ENCODE assay signal across 27 cellular contexts in genomic region chr21:32739946-32740345, GRCh38.
"Had no signal": no experiment of that assay in that cellular context is flagged by ENCODE, and none has a peak within 500 bp of the region (broad histone marks: within the 10 kb centered on the region; RNA-seq: fewer than 3 reads in every experiment).

No MANE protein-coding gene starts in this region.

- H3K4me1 Mint-ChIP-seq: nephron, neural crest cell had no signal

- DNase-seq: hypothalamus; islet precursor cell; left ventricle myocardium inferior; midbrain; mucosa of descending colon; naive thymus-derived CD4-positive, alpha-beta T cell; nucleus accumbens; pancreas; posterior cingulate gyrus; retina; right cardiac atrium; spleen; stimulated activated CD4-positive, alpha-beta T cell treated with anti-CD3 and anti-CD28 coated beads, Interleukin-4, amount 100 ng/mL, for 24 hours; stimulated activated naive CD4-positive, alpha-beta T cell; tibial artery; uterus had no signal

- H3K4me1 ChIP-seq: left ventricle myocardium inferior, pancreas, prostate gland, spleen, suprapubic skin, tibial artery, uterus had no signal

- H3K27ac Mint-ChIP-seq: nephron; stimulated activated effector memory CD8-positive, alpha-beta T cell treated with anti-CD3 and anti-CD28 coated beads, Interleukin-12 subunit alpha, Interleukin-12 subunit beta, amount 100 ng/mL, for 72 hours; stimulated activated naive CD8-positive, alpha-beta T cell treated with anti-CD3 and anti-CD28 coated beads, Interleukin-15, Interleukin-2, amounts not matched to agents 100 ng/mL and 50 ng/mL, for 24 hours had no signal

- H3K27me3 Mint-ChIP-seq: naive thymus-derived CD4-positive, alpha-beta T cell; stimulated activated naive CD8-positive, alpha-beta T cell treated with anti-CD3 and anti-CD28 coated beads, Interleukin-15, Interleukin-2, amounts not matched to agents 100 ng/mL and 50 ng/mL, for 24 hours; type B pancreatic cell had no signal

- H3K4me3 Mint-ChIP-seq: naive thymus-derived CD4-positive, alpha-beta T cell; nephron; neural crest cell; stimulated activated effector memory CD8-positive, alpha-beta T cell treated with anti-CD3 and anti-CD28 coated beads, Interleukin-12 subunit alpha, Interleukin-12 subunit beta, amount 100 ng/mL, for 72 hours; stimulated activated naive CD8-positive, alpha-beta T cell treated with anti-CD3 and anti-CD28 coated beads, Interleukin-15, Interleukin-2, amounts not matched to agents 100 ng/mL and 50 ng/mL, for 24 hours; type B pancreatic cell had no signal

- H3K9me3 ChIP-seq: left ventricle myocardium inferior, mucosa of descending colon, pancreas, prostate gland, spleen, suprapubic skin, thoracic aorta, tibial artery, uterus had no signal

- H3K27ac ChIP-seq: left ventricle myocardium inferior, pancreas, prostate gland, skin epidermis, spleen, suprapubic skin, thoracic aorta, tibial artery, uterus had no signal

- ATAC-seq: mucosa of descending colon; naive thymus-derived CD4-positive, alpha-beta T cell; pancreas; right cardiac atrium; sciatic nerve; stimulated activated effector memory CD8-positive, alpha-beta T cell treated with anti-CD3 and anti-CD28 coated beads, Interleukin-12 subunit alpha, Interleukin-12 subunit beta, amount 100 ng/mL, for 72 hours had no signal

- H3K4me3 ChIP-seq: left ventricle myocardium inferior, lung, mucosa of descending colon, pancreas, prostate gland, skin epidermis, spleen, suprapubic skin, thoracic aorta, tibial artery, uterus had no signal

- H3K27me3 ChIP-seq: pancreas, spleen, suprapubic skin, tibial artery, uterus had no signal

- H3K36me3 ChIP-seq: uterus had no signal

- H3K9me3 Mint-ChIP-seq: naive thymus-derived CD4-positive, alpha-beta T cell; nephron; neural crest cell; stimulated activated effector memory CD8-positive, alpha-beta T cell treated with anti-CD3 and anti-CD28 coated beads, Interleukin-12 subunit alpha, Interleukin-12 subunit beta, amount 100 ng/mL, for 72 hours; stimulated activated naive CD8-positive, alpha-beta T cell treated with anti-CD3 and anti-CD28 coated beads, Interleukin-15, Interleukin-2, amounts not matched to agents 100 ng/mL and 50 ng/mL, for 24 hours had no signal
